ENCODE assay signal across 8 cellular contexts in genomic region chr7:141557831-141558531, GRCh38. TPM values are rescaled to one million over a fixed set of nuclear protein-coding genes. Genes with fewer than 3 reads are reported as not detected.
A peak's percentile ranks its signal among the peaks of the same experiment; 100 is the strongest.
DNase-seq lines count a peak whose midpoint lies in the region; ATAC-seq lines count a peak whose summit lies in the region.
"Not testable (repeated sequence)": the region's sequence is repeated elsewhere in the genome, so short reads cannot be mapped to it uniquely, and the experiment has no call there.

No MANE protein-coding gene starts in this region.

- not testable (repeated sequence) for H3K27me3 Mint-ChIP-seq in T-cell; activated naive CD4-positive, alpha-beta T cell treated with anti-CD3 and anti-CD28 coated beads for 36 hours (ENCODE audit: low read depth); effector memory CD8-positive, alpha-beta T cell; stimulated activated memory B cell treated with anti-CD40 and anti-IgM and Interleukin-4, amounts not matched to agents 10 μg/mL and 1 μg/mL and 100 μg/mL, for 72 hours

- CTCF ChIA-PET in T-cell (lab: Charles Lee); activated naive CD4-positive, alpha-beta T cell treated with anti-CD3 and anti-CD28 coated beads for 36 hours (lab: Charles Lee): not testable (repeated sequence)

- POLR2A ChIA-PET in T-cell (lab: Charles Lee) = not testable (repeated sequence)

- DNase-seq in Daoy (ENCODE audit: low read depth) (peak; percentile 25), T-cell (peak in 1 of 34 experiments; percentile 12), lung microvascular endothelial cell (ENCODE audit: low read depth in 2 of 2) (peak; percentile 16 to 32)
- not testable (repeated sequence) for DNase-seq in activated naive CD4-positive, alpha-beta T cell treated with anti-CD3 and anti-CD28 coated beads for 36 hours; effector memory CD8-positive, alpha-beta T cell

- peaks cover 54% of the 10 kb centered on the region for H3K36me3 Mint-ChIP-seq in T-cell
- H3K36me3 Mint-ChIP-seq in activated naive CD4-positive, alpha-beta T cell treated with anti-CD3 and anti-CD28 coated beads for 36 hours (ENCODE audit: low read depth) = peaks cover 63% of the 10 kb centered on the region
- peaks cover 33% of the 10 kb centered on the region for H3K36me3 Mint-ChIP-seq in effector memory CD8-positive, alpha-beta T cell (ENCODE audit: insufficient read depth)
- H3K36me3 Mint-ChIP-seq in stimulated activated memory B cell treated with anti-CD40 and anti-IgM and Interleukin-4, amounts not matched to agents 10 μg/mL and 1 μg/mL and 100 μg/mL, for 72 hours = peaks cover 85% of the 10 kb centered on the region

- ATAC-seq in GM21717 (IDR thresholded peaks at IDR 0.05; ENCODE audit: unreplicated experiment) (peak; percentile 50), HG03439 (IDR thresholded peaks at IDR 0.05; ENCODE audit: unreplicated experiment) (peak; percentile 42)
- not testable (repeated sequence) for ATAC-seq in T-cell (replicated peaks in 1 of 4); stimulated activated memory B cell treated with anti-CD40 and anti-IgM and Interleukin-4, amounts not matched to agents 10 μg/mL and 1 μg/mL and 100 μg/mL, for 72 hours
- ATAC-seq in effector memory CD8-positive, alpha-beta T cell (replicated peaks) = peak; percentile 42

- H3K9me3 Mint-ChIP-seq in T-cell; activated naive CD4-positive, alpha-beta T cell treated with anti-CD3 and anti-CD28 coated beads for 36 hours; effector memory CD8-positive, alpha-beta T cell; stimulated activated memory B cell treated with anti-CD40 and anti-IgM and Interleukin-4, amounts not matched to agents 10 μg/mL and 1 μg/mL and 100 μg/mL, for 72 hours: not testable (repeated sequence)

- H3K4me1 Mint-ChIP-seq in T-cell = peaks cover 41 to 46% (median 46%) of the 10 kb centered on the region in 3 donors
- peaks cover 63% of the 10 kb centered on the region for H3K4me1 Mint-ChIP-seq in activated naive CD4-positive, alpha-beta T cell treated with anti-CD3 and anti-CD28 coated beads for 36 hours (ENCODE audit: low read depth)
- peaks cover 37 to 55% of the 10 kb centered on the region in 2 donors for H3K4me1 Mint-ChIP-seq in effector memory CD8-positive, alpha-beta T cell (ENCODE audit: low read depth in 2 of 2)
- H3K4me1 Mint-ChIP-seq in stimulated activated memory B cell treated with anti-CD40 and anti-IgM and Interleukin-4, amounts not matched to agents 10 μg/mL and 1 μg/mL and 100 μg/mL, for 72 hours = peaks cover 36% of the 10 kb centered on the region

- H3K4me3 Mint-ChIP-seq in T-cell = peak overlapping the region in 1 of 3 donors; percentile 21
- not testable (repeated sequence) for H3K4me3 Mint-ChIP-seq in activated naive CD4-positive, alpha-beta T cell treated with anti-CD3 and anti-CD28 coated beads for 36 hours; stimulated activated memory B cell treated with anti-CD40 and anti-IgM and Interleukin-4, amounts not matched to agents 10 μg/mL and 1 μg/mL and 100 μg/mL, for 72 hours
- peak overlapping the region; percentile 66 to 71 for H3K4me3 Mint-ChIP-seq in effector memory CD8-positive, alpha-beta T cell

- intact Hi-C loops in activated naive CD4-positive, alpha-beta T cell treated with anti-CD3 and anti-CD28 coated beads for 36 hours (cut with micrococcal nuclease) = loop anchor here (1.0 to 10.0 kb wide), 7 partner anchors 28 to 1247 kb away; partner anchors contain the start of genes BRAF and SSBP1

- peak overlapping the region; percentile 64 to 73 for H3K27ac Mint-ChIP-seq in T-cell
- H3K27ac Mint-ChIP-seq in activated naive CD4-positive, alpha-beta T cell treated with anti-CD3 and anti-CD28 coated beads for 36 hours = peak overlapping the region; percentile 26
- peak overlapping the region; percentile 82 to 87 for H3K27ac Mint-ChIP-seq in effector memory CD8-positive, alpha-beta T cell
- peak overlapping the region; percentile 45 for H3K27ac Mint-ChIP-seq in stimulated activated memory B cell treated with anti-CD40 and anti-IgM and Interleukin-4, amounts not matched to agents 10 μg/mL and 1 μg/mL and 100 μg/mL, for 72 hours

RNA-seq across cellular contexts. Expression of gene AGK, which starts 6.8 kb away (rescaled TPM):
- total RNA-seq in Daoy (2014; rRNA removed; shearing (Covaris generic)) = 32.6 and 38.7 TPM in 2 replicates
- total RNA-seq in T-cell (10 to 100 TPM; 22.1 to 39.7 (median 28.8) TPM), lung microvascular endothelial cell (15.3 and 15.5 TPM in 2 replicates)
- total RNA-seq in activated naive CD4-positive, alpha-beta T cell treated with anti-CD3 and anti-CD28 coated beads for 36 hours = 10 to 100 TPM; 35.8 to 37.9 TPM

Comparison
In these comparisons a context has a peak if more than half of its experiments do, and no peak if none do; other contexts are left out.
1. H3K27ac Mint-ChIP-seq: peak in every context shown above with its lines; median percentile 84 in effector memory CD8-positive, alpha-beta T cell; 68 in T-cell; 45 in stimulated activated memory B cell treated with anti-CD40 and anti-IgM and Interleukin-4, amounts not matched to agents 10 μg/mL and 1 μg/mL and 100 μg/mL, for 72 hours; 26 in activated naive CD4-positive, alpha-beta T cell treated with anti-CD3 and anti-CD28 coated beads for 36 hours.